8 cellular contexts compared by ENCODE assay signal in genomic region chr20:62366370-62367135, GRCh38. TPM values are rescaled to one million over a fixed set of nuclear protein-coding genes. Genes with fewer than 3 reads are reported as not detected.
DNase-seq lines count a peak whose midpoint lies in the region; ATAC-seq and TF ChIP-seq lines count a peak whose summit lies in the region.

No MANE protein-coding gene starts in this region.

- H3K27me3 ChIP-seq in SJSA1 (replicated peaks): peaks cover 27% of the 10 kb centered on the region
- H3K27me3 ChIP-seq in psoas muscle (ENCODE audit: insufficient read depth in 3 of 3, low read length in 2 of 3): no peaks in the 10 kb centered on the region

- H3K27ac ChIP-seq in SJSA1: no peak overlapping the region
- H3K27ac ChIP-seq in psoas muscle: peak overlapping the region; percentile 87

- 1 to 2% (median 1%) methylated on average over 49 to 72 of the region's 72 CpGs for WGBS in psoas muscle, 3 donors

- H3K36me3 ChIP-seq in SJSA1: no peaks in the 10 kb centered on the region
- H3K36me3 ChIP-seq in psoas muscle (ENCODE audit: insufficient read depth in 1 of 2, low read depth in 1 of 2): peaks cover 0 to 5% of the 10 kb centered on the region in 2 donors

- peaks cover 80% of the 10 kb centered on the region for H3K4me1 ChIP-seq in SJSA1 (replicated peaks)
- peaks cover 69% of the 10 kb centered on the region for H3K4me1 ChIP-seq in psoas muscle

- no peak for TF ChIP-seq CTCF in psoas muscle (IDR thresholded peaks at IDR 0.05)

- H3K9me3 ChIP-seq in SJSA1 (replicated peaks): no peaks in the 10 kb centered on the region
- H3K9me3 ChIP-seq in psoas muscle: no peaks in the 10 kb centered on the region

- ATAC-seq in psoas muscle: no peak

- intact Hi-C loops in psoas muscle (cut with DNase I): no loop called here

- DNase-seq in DMS53 (lab: John Stamatoyannopoulos, UW): peak; percentile 64
- DNase-seq in DMS53 treated with DMSO at 0.1 percent for 48 hours (lab: John Stamatoyannopoulos, UW; ENCODE audit: unreplicated experiment): no peak
- DNase-seq in SJSA1 (ENCODE audit: low read depth in 1 of 2, low spot score in 2 of 2): no peak
- DNase-seq in germinal center (ENCODE audit: low spot score): peak; percentile 65
- DNase-seq in psoas muscle: peak; percentile 27 to 64
- no peak for DNase-seq in activated effector memory CD4-positive, alpha-beta T cell treated with anti-CD3 and anti-CD28 coated beads, Interleukin-2, amount 50 U/mL, for 16 hours
- DNase-seq in activated naive CD4-positive, alpha-beta T cell treated with anti-CD3 and anti-CD28 coated beads, Interleukin-2, amount 50 U/mL, for 16 hours: no peak
- DNase-seq in NK-92 (lab: John Stamatoyannopoulos, UW; ENCODE audit: unreplicated experiment): no peak

- H3K4me3 ChIP-seq in SJSA1 (peak overlapping the region; percentile 47), psoas muscle (peak overlapping the region; percentile 75)

RNA-seq across cellular contexts. Expression of gene LAMA5, which starts 0.6 kb away (rescaled TPM):
- 3.2 and 3.6 TPM in 2 replicates for total RNA-seq in SJSA1 (2014; rRNA removed; shearing (Covaris generic))
- 10 to 100 TPM; 27.2 to 74.6 (median 46.5) TPM for total RNA-seq in psoas muscle
- 10 to 100 TPM; 14.4 to 40.5 (median 23.3) TPM for polyA plus RNA-seq in psoas muscle

RNA-seq across cellular contexts. Expression of gene RPS21, which starts 20.4 kb away (rescaled TPM):
- total RNA-seq in SJSA1 (2014; rRNA removed; shearing (Covaris generic)): 1,057 and 1,367 TPM in 2 replicates
- 1,000 to 10,000 TPM in 3 of 4 donors, 100 to 1,000 TPM in 1; 602 to 1,206 (median 1,044) TPM for total RNA-seq in psoas muscle
- polyA plus RNA-seq in psoas muscle: 1,000 to 10,000 TPM; 3,473 to 5,162 (median 3,791) TPM

RNA-seq across cellular contexts. Expression of gene CABLES2, which starts 40.5 kb away (rescaled TPM):
- total RNA-seq in SJSA1 (2014; rRNA removed; shearing (Covaris generic)): 6.9 and 14.9 TPM in 2 replicates
- total RNA-seq in psoas muscle: 1 to 10 TPM; 3.0 to 4.2 (median 3.9) TPM
- polyA plus RNA-seq in psoas muscle: 1 to 10 TPM; 2.4 to 4.3 (median 3.5) TPM

Comparison
In these comparisons a context has a peak if more than half of its experiments do, and no peak if none do; other contexts are left out.
1. DNase-seq: peak in DMS53 (single experiment), germinal center (single experiment) and psoas muscle (2 of 2); none in DMS53 treated with DMSO at 0.1 percent for 48 hours (single experiment), SJSA1 (0 of 2), activated effector memory CD4-positive, alpha-beta T cell treated with anti-CD3 and anti-CD28 coated beads, Interleukin-2, amount 50 U/mL, for 16 hours (single experiment), activated naive CD4-positive, alpha-beta T cell treated with anti-CD3 and anti-CD28 coated beads, Interleukin-2, amount 50 U/mL, for 16 hours (single experiment) and NK-92 (single experiment).